Comparison of ENCODE assay signal across 33 cellular contexts in genomic region chr7:75024922-75025321, GRCh38.
"Had no signal": no experiment of that assay in that cellular context is flagged by ENCODE, and none has a peak within 500 bp of the region (broad histone marks: within the 10 kb centered on the region; RNA-seq: fewer than 3 reads in every experiment).

No MANE protein-coding gene starts in this region.

- H3K9me3 ChIP-seq: MG63, SJSA1, SK-N-SH had no signal

- H3K4me1 Mint-ChIP-seq: activated CD4-positive, alpha-beta T cell treated with anti-CD3 and anti-CD28 coated beads for 36 hours; activated CD4-positive, alpha-beta T cell treated with anti-CD3 and anti-CD28 coated beads, Interleukin-2, amount 10 ng/mL, durations not matched to agents 7 days and 5 days; activated naive CD4-positive, alpha-beta T cell treated with anti-CD3 and anti-CD28 coated beads, Interleukin-2, amount 50 U/mL, for 24 hours; brain had no signal

- ATAC-seq: activated CD4-positive, alpha-beta T cell treated with anti-CD3 and anti-CD28 coated beads for 36 hours; activated CD8-positive, alpha-beta T cell treated with anti-CD3 and anti-CD28 coated beads, Interleukin-2, amount 10 ng/mL, durations not matched to agents 7 days and 5 days; Panc1 had no signal

- H3K4me1 ChIP-seq: SJSA1 had no signal

- H3K27ac ChIP-seq: SJSA1 had no signal

- H3K27me3 Mint-ChIP-seq: activated CD4-positive, alpha-beta T cell treated with anti-CD3 and anti-CD28 coated beads for 36 hours; activated CD4-positive, alpha-beta T cell treated with anti-CD3 and anti-CD28 coated beads, Interleukin-2, amount 10 ng/mL, durations not matched to agents 7 days and 5 days; activated naive CD4-positive, alpha-beta T cell treated with anti-CD3 and anti-CD28 coated beads, Interleukin-2, amount 50 U/mL, for 24 hours; activated T-cell treated with anti-CD3 and anti-CD28 coated beads, Interleukin-2, amount 50 U/mL, for 24 hours; brain had no signal

- H3K4me3 Mint-ChIP-seq: activated CD4-positive, alpha-beta T cell treated with anti-CD3 and anti-CD28 coated beads for 36 hours; activated CD4-positive, alpha-beta T cell treated with anti-CD3 and anti-CD28 coated beads, Interleukin-2, amount 10 ng/mL, durations not matched to agents 7 days and 5 days; activated CD8-positive, alpha-beta T cell treated with anti-CD3 and anti-CD28 coated beads, Interleukin-2, amount 10 ng/mL, durations not matched to agents 7 days and 5 days; activated naive CD4-positive, alpha-beta T cell treated with anti-CD3 and anti-CD28 coated beads, Interleukin-2, amount 50 U/mL, for 24 hours; activated T-cell treated with anti-CD3 and anti-CD28 coated beads, Interleukin-2, amount 50 U/mL, for 24 hours; brain; T-helper 1 cell treated with Interleukin-12 subunit alpha and Interleukin-12 subunit beta and Interleukin-4 antibody, amounts not matched to agents 30 μg/mL and 1 μg/mL, for 36 hours; T-helper 2 cell treated with Interferon-gamma antibody and Interleukin-4, amounts not matched to agents 5 μg/mL and 100 μg/mL, for 36 hours had no signal

- H3K36me3 ChIP-seq: MG63, SJSA1 had no signal

- DNase-seq: activated CD4-positive, alpha-beta T cell treated with anti-CD3 and anti-CD28 coated beads for 36 hours; activated CD4-positive, alpha-beta T cell treated with anti-CD3 and anti-CD28 coated beads, Interleukin-2, amount 10 ng/mL, durations not matched to agents 7 days and 5 days; activated CD4-positive, alpha-beta T cell treated with anti-CD3 and anti-CD28 coated beads, Interleukin-2, amount 50 U/mL, for 48 hours; activated CD8-positive, alpha-beta T cell treated with anti-CD3 and anti-CD28 coated beads, Interleukin-2, amount 10 ng/mL, durations not matched to agents 7 days and 5 days; activated gamma-delta T cell; activated naive CD4-positive, alpha-beta T cell treated with Interleukin-2 at 50 U/mL for 16 hours; activated T-cell treated with anti-CD3 and anti-CD28 coated beads, Interleukin-2, amount 50 U/mL, for 24 hours; anterior cingulate cortex; central memory CD4-positive, alpha-beta T cell; Kasumi-1; KG1; MG63; NCI-H1048; NCI-H1105 treated with DMSO at 0.1 percent for 48 hours; NCI-H1436; NCI-H1694; NCI-H1930; NCI-H2081 treated with DMSO at 0.1 percent for 48 hours; NCI-H226; NCI-H446 treated with DMSO at 0.1 percent for 48 hours; NCI-H524; NCI-H69; SHP77 treated with DMSO at 0.1 percent for 48 hours; SK-N-SH had no signal

- H3K27ac Mint-ChIP-seq: activated CD4-positive, alpha-beta T cell treated with anti-CD3 and anti-CD28 coated beads for 36 hours; activated CD4-positive, alpha-beta T cell treated with anti-CD3 and anti-CD28 coated beads, Interleukin-2, amount 10 ng/mL, durations not matched to agents 7 days and 5 days; activated CD8-positive, alpha-beta T cell treated with anti-CD3 and anti-CD28 coated beads, Interleukin-2, amount 10 ng/mL, durations not matched to agents 7 days and 5 days; activated naive CD4-positive, alpha-beta T cell treated with anti-CD3 and anti-CD28 coated beads, Interleukin-2, amount 50 U/mL, for 24 hours; activated T-cell treated with anti-CD3 and anti-CD28 coated beads, Interleukin-2, amount 50 U/mL, for 24 hours; activated T-helper 2 cell treated with anti-CD3 and anti-CD28 coated beads, Interferon-gamma antibody, Interleukin-2, Interleukin-4, amounts not matched to agents 10 μg/mL and 5 μg/mL and 100 μg/mL, durations not matched to agents 14 hours and 24 hours and 36 hours; T-helper 2 cell treated with Interferon-gamma antibody and Interleukin-4, amounts not matched to agents 5 μg/mL and 100 μg/mL, for 36 hours had no signal

- FAIRE-seq: bronchial epithelial cell, TTC549 had no signal

- H3K9me3 Mint-ChIP-seq: activated CD4-positive, alpha-beta T cell treated with anti-CD3 and anti-CD28 coated beads, Interleukin-2, amount 10 ng/mL, durations not matched to agents 7 days and 5 days; activated naive CD4-positive, alpha-beta T cell treated with anti-CD3 and anti-CD28 coated beads, Interleukin-2, amount 50 U/mL, for 24 hours; activated T-cell treated with anti-CD3 and anti-CD28 coated beads, Interleukin-2, amount 50 U/mL, for 24 hours; activated T-helper 2 cell treated with anti-CD3 and anti-CD28 coated beads, Interferon-gamma antibody, Interleukin-2, Interleukin-4, amounts not matched to agents 10 μg/mL and 5 μg/mL and 100 μg/mL, durations not matched to agents 14 hours and 24 hours and 36 hours; brain; T-helper 1 cell treated with Interleukin-12 subunit alpha and Interleukin-12 subunit beta and Interleukin-4 antibody, amounts not matched to agents 30 μg/mL and 1 μg/mL, for 36 hours; T-helper 2 cell treated with Interferon-gamma antibody and Interleukin-4, amounts not matched to agents 5 μg/mL and 100 μg/mL, for 36 hours had no signal

- H3K27me3 ChIP-seq: MG63, SJSA1 had no signal

- H3K4me3 ChIP-seq: MG63, SJSA1 had no signal
